Comparison of ENCODE assay signal across 9 cellular contexts in the genomic region with DNA sequence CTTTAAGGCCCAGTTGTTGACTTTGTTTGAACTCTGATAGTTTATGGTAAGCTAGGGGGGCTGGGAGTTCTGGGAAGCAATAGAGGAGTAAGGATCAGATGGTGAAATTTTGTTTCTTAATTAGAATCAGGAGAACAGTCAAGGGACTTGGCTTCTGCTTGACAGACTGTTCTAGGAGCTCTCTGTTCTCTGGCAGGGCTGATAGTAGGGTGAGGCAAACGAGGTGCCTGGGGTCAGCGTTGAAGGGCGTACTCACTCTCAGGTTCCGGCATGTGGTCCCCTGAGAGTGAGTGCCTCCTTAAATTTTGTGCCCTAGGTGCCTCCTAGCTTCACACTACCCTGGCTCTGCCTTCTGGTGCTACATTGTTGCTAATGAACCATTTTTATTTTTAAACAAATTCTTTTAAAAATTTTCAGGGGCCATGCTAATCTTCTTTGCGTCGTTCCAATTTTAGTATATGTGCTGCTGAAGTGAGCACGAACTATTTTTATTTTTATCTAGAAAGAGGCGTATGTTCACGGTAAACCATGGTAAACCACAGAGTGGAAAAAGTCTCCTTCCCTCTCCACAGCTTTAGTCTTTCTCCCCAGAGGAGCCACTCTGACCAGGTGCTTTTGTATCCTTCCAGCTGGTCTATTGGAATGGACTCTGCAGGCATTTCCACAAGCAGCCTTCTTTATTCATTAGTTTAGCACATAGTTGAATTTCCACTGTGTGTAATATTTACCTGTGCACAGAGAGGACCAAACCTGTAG. TPM values are rescaled to one million over a fixed set of nuclear protein-coding genes. Genes with fewer than 3 reads are reported as not detected.
DNase-seq lines count a peak whose midpoint lies in the region; ATAC-seq and TF ChIP-seq lines count a peak whose summit lies in the region.
"Had no signal": no experiment of that assay in that cellular context is flagged by ENCODE, and none has a peak within 500 bp of the region (broad histone marks: within the 10 kb centered on the region; RNA-seq: fewer than 3 reads in every experiment).

No MANE protein-coding gene starts in this region.

- H3K4me1 ChIP-seq in DND-41 (ENCODE audit: insufficient read depth, low read length) (peaks cover 46% of the 10 kb centered on the region), SK-N-SH (ENCODE audit: control insufficient read depth in 1 of 2, insufficient read depth in 2 of 2, low read depth in 1 of 2, low read length in 1 of 2) (no peaks in the 10 kb centered on the region)

- TF ChIP-seq CTCF in DND-41 (IDR thresholded peaks at IDR 0.05; ENCODE audit: borderline replicate concordance, extremely low read depth, low read length, poor library complexity, severe bottlenecking) (no peak), mesothelial cell of epicardium (IDR thresholded peaks at IDR 0.05; ENCODE audit: unreplicated experiment) (no peak), coronary artery (IDR thresholded peaks at IDR 0.05) (no peak), SK-N-SH (IDR thresholded peaks at IDR 0.05) (no peak), HFFc6 (IDR thresholded peaks at IDR 0.05) (no peak)

- H3K27me3 Mint-ChIP-seq in activated CD8-positive, alpha-beta T cell treated with anti-CD3 and anti-CD28 coated beads, Interleukin-2, amount 10 ng/mL, durations not matched to agents 7 days and 5 days (ENCODE audit: low read depth): no peaks in the 10 kb centered on the region
- H3K27me3 Mint-ChIP-seq in mesothelial cell of epicardium (ENCODE audit: low read depth) (no peaks in the 10 kb centered on the region), HFFc6 (ENCODE audit: insufficient read depth) (no peaks in the 10 kb centered on the region; the same call in 1 of the 2 replicates)

- H3K9ac ChIP-seq in DND-41 (ENCODE audit: low read depth, low read length): no peak overlapping the region
- no peak overlapping the region for H3K9ac ChIP-seq in SK-N-SH

- peaks cover 94% of the 10 kb centered on the region for H3K79me2 ChIP-seq in DND-41 (ENCODE audit: insufficient read depth, low read length)
- peaks cover 28% of the 10 kb centered on the region; the same call in 1 of the 2 replicates for H3K79me2 ChIP-seq in SK-N-SH (ENCODE audit: insufficient read depth)

- H3K27ac ChIP-seq in DND-41 (ENCODE audit: low read length) (peak overlapping the region; percentile 42; the same call in 1 of the 2 replicates), coronary artery (peak overlapping the region in 1 of 2 donors; percentile 45), SK-N-SH (ENCODE audit: low read depth in 2 of 2, low read length in 1 of 2) (no peak overlapping the region)

- H3K9me3 Mint-ChIP-seq in activated CD8-positive, alpha-beta T cell treated with anti-CD3 and anti-CD28 coated beads, Interleukin-2, amount 10 ng/mL, durations not matched to agents 7 days and 5 days (ENCODE audit: insufficient read depth): no peaks in the 10 kb centered on the region
- H3K9me3 Mint-ChIP-seq in mesothelial cell of epicardium (no peaks in the 10 kb centered on the region), HFFc6 (no peaks in the 10 kb centered on the region)

- ATAC-seq in DND-41 (ENCODE audit: insufficient read depth, low read depth) (no peak), GM21526 (IDR thresholded peaks at IDR 0.05; ENCODE audit: low FRiP score, unreplicated experiment) (peak; percentile 39)
- ATAC-seq in activated CD8-positive, alpha-beta T cell treated with anti-CD3 and anti-CD28 coated beads, Interleukin-2, amount 10 ng/mL, durations not matched to agents 7 days and 5 days: peak; percentile 43

- no peaks in the 10 kb centered on the region for H3F3A ChIP-seq in SK-N-SH (replicated peaks; ENCODE audit: insufficient read depth)

- no peak for TF ChIP-seq EP300 in SK-N-SH (IDR thresholded peaks at IDR 0.05; ENCODE audit: borderline replicate concordance in 1 of 2, low read depth in 1 of 2, low read length in 1 of 2)

- peaks cover 91% of the 10 kb centered on the region for H3K4me1 Mint-ChIP-seq in activated CD8-positive, alpha-beta T cell treated with anti-CD3 and anti-CD28 coated beads, Interleukin-2, amount 10 ng/mL, durations not matched to agents 7 days and 5 days (ENCODE audit: low read depth)
- H3K4me1 Mint-ChIP-seq in mesothelial cell of epicardium (peaks cover 2% of the 10 kb centered on the region), HFFc6 (ENCODE audit: low read depth) (peaks cover 35% of the 10 kb centered on the region)

- peaks cover 75% of the 10 kb centered on the region for H3K36me3 Mint-ChIP-seq in activated CD8-positive, alpha-beta T cell treated with anti-CD3 and anti-CD28 coated beads, Interleukin-2, amount 10 ng/mL, durations not matched to agents 7 days and 5 days (ENCODE audit: low read depth)
- H3K36me3 Mint-ChIP-seq in mesothelial cell of epicardium (peaks cover 23% of the 10 kb centered on the region), HFFc6 (ENCODE audit: low read depth) (peaks cover 58% of the 10 kb centered on the region)

- CTCF ChIA-PET in activated CD8-positive, alpha-beta T cell treated with anti-CD3 and anti-CD28 coated beads, Interleukin-2, amount 10 ng/mL, durations not matched to agents 7 days and 5 days (lab: Charles Lee): interaction anchor here (1.3 to 15.7 kb wide), 9 partner anchors 9 to 237 kb away, joined by 3 to 346 read pairs (median 4); a partner anchor contains a TSS
- CTCF ChIA-PET in SK-N-SH (lab: Yijun Ruan, JAX): interaction anchor here (1.0 to 10.4 kb wide), 4 partner anchors 11 to 467 kb away, joined by 3 to 80 read pairs (median 5); a partner anchor contains a TSS

- no peaks in the 10 kb centered on the region for H3K9me2 ChIP-seq in SK-N-SH

- H3K4me3 ChIP-seq in DND-41 (ENCODE audit: low read depth in 1 of 2, low read length in 2 of 2) (no peak overlapping the region), coronary artery (no peak overlapping the region), SK-N-SH (ENCODE audit: low read depth in 2 of 2, low read length in 1 of 2) (no peak overlapping the region)

- 97% methylated on average over 9 of the region's 9 CpGs for WGBS in SK-N-SH (ENCODE audit: low lambda C conversion rate)

- no peak for TF ChIP-seq RAD21 in SK-N-SH (IDR thresholded peaks at IDR 0.05; ENCODE audit: low read length)

- peaks cover 29% of the 10 kb centered on the region for H4K20me1 ChIP-seq in DND-41 (ENCODE audit: insufficient read depth, low read length)
- H4K20me1 ChIP-seq in SK-N-SH (ENCODE audit: insufficient read depth): peaks cover 9% of the 10 kb centered on the region; the same call in 1 of the 2 replicates

- H3K36me3 ChIP-seq in DND-41 (ENCODE audit: insufficient read depth, low read length) (peaks cover 83% of the 10 kb centered on the region), SK-N-SH (replicated peaks in 1 of 2; ENCODE audit: control insufficient read depth in 1 of 2, insufficient read depth in 2 of 2, low read length in 1 of 2) (peaks cover 7 to 9% of the 10 kb centered on the region in 2 experiments)

- no peaks in the 10 kb centered on the region for H3K27me3 ChIP-seq in DND-41 (ENCODE audit: insufficient read depth, low read length, poor library complexity)
- H3K27me3 ChIP-seq in SK-N-SH (ENCODE audit: insufficient read depth): no peaks in the 10 kb centered on the region

- POLR2A ChIA-PET in activated CD8-positive, alpha-beta T cell treated with anti-CD3 and anti-CD28 coated beads, Interleukin-2, amount 10 ng/mL, durations not matched to agents 7 days and 5 days (lab: Charles Lee): interaction anchor here (0.7 to 4.5 kb wide), 7 partner anchors 8 to 35 kb away, joined by 3 to 55 read pairs (median 7); a partner anchor contains a TSS
- POLR2A ChIA-PET in SK-N-SH (lab: Yijun Ruan, JAX): no interaction called here

- H2AFZ ChIP-seq in DND-41 (ENCODE audit: low read depth, low read length) (no peak overlapping the region), SK-N-SH (ENCODE audit: low read depth) (no peak overlapping the region)

- H3K27ac Mint-ChIP-seq in activated CD8-positive, alpha-beta T cell treated with anti-CD3 and anti-CD28 coated beads, Interleukin-2, amount 10 ng/mL, durations not matched to agents 7 days and 5 days: peak overlapping the region; percentile 84
- H3K27ac Mint-ChIP-seq in mesothelial cell of epicardium (peak overlapping the region; percentile 48), HFFc6 (no peak overlapping the region)

- H3K9me3 ChIP-seq in DND-41 (ENCODE audit: insufficient read depth, low read length, severe bottlenecking): no peaks in the 10 kb centered on the region
- H3K9me3 ChIP-seq in SK-N-SH: no peaks in the 10 kb centered on the region

- peak overlapping the region; percentile 58 for H3K4me3 Mint-ChIP-seq in activated CD8-positive, alpha-beta T cell treated with anti-CD3 and anti-CD28 coated beads, Interleukin-2, amount 10 ng/mL, durations not matched to agents 7 days and 5 days
- H3K4me3 Mint-ChIP-seq in mesothelial cell of epicardium (no peak overlapping the region), HFFc6 (no peak overlapping the region)

- H3K4me2 ChIP-seq in DND-41 (ENCODE audit: insufficient read depth, low read length) (no peak overlapping the region), SK-N-SH (no peak overlapping the region)

- no peak for DNase-seq in DND-41
- peak; percentile 52 for DNase-seq in activated CD8-positive, alpha-beta T cell treated with anti-CD3 and anti-CD28 coated beads, Interleukin-2, amount 10 ng/mL, durations not matched to agents 7 days and 5 days
- DNase-seq in mesothelial cell of epicardium (ENCODE audit: low spot score in 2 of 2, unreplicated experiment in 2 of 2): no peak
- no peak for DNase-seq in coronary artery (ENCODE audit: low spot score)
- DNase-seq in SK-N-SH: no peak
- DNase-seq in NCI-H2107 (lab: John Stamatoyannopoulos, UW): no peak
- DNase-seq in HFFc6: no peak

RNA-seq across cellular contexts. Expression of a gene that starts 19.7 kb away (rescaled TPM):
- 10 to 100 TPM; 84.1 to 85.0 TPM for total RNA-seq in activated CD8-positive, alpha-beta T cell treated with anti-CD3 and anti-CD28 coated beads, Interleukin-2, amount 10 ng/mL, durations not matched to agents 7 days and 5 days
- 66.0 to 73.2 TPM (median 70.4 TPM) in 3 replicates for total RNA-seq in mesothelial cell of epicardium
- 19.0 and 37.3 TPM in 2 replicates for polyA plus RNA-seq in SK-N-SH (2012; rRNA removed)
- 12.8 and 13.7 TPM in 2 replicates for polyA plus RNA-seq in SK-N-SH (2012; cell fraction: cytosol; rRNA removed)
- polyA plus RNA-seq in SK-N-SH (2012; cell fraction: nucleus; rRNA removed): 71.5 and 122 TPM in 2 replicates
- 10 to 100 TPM; 46.1 to 56.6 (median 50.8) TPM for total RNA-seq in HFFc6 (2021; fragmentation: NEBNext Ultra II Directional; extraction: Animal tissue kit (Norgen Biotek cat#: 25700))

RNA-seq across cellular contexts. Expression of a gene that starts 26.7 kb away (rescaled TPM):
- 10 to 100 TPM; 26.3 to 30.7 TPM for total RNA-seq in activated CD8-positive, alpha-beta T cell treated with anti-CD3 and anti-CD28 coated beads, Interleukin-2, amount 10 ng/mL, durations not matched to agents 7 days and 5 days
- 20.4 to 23.3 TPM (median 22.7 TPM) in 3 replicates for total RNA-seq in mesothelial cell of epicardium
- polyA plus RNA-seq in SK-N-SH (2012; rRNA removed): 6.6 and 9.6 TPM in 2 replicates
- 5.9 and 6.7 TPM in 2 replicates for polyA plus RNA-seq in SK-N-SH (2012; cell fraction: cytosol; rRNA removed)
- polyA plus RNA-seq in SK-N-SH (2012; cell fraction: nucleus; rRNA removed): 19.1 and 28.4 TPM in 2 replicates
- 10 to 100 TPM; 10.5 to 16.2 (median 13.7) TPM for total RNA-seq in HFFc6 (2021; fragmentation: NEBNext Ultra II Directional; extraction: Animal tissue kit (Norgen Biotek cat#: 25700))

RNA-seq across cellular contexts. Expression of a gene that starts 26.8 kb away (rescaled TPM):
- 10 to 100 TPM; 70.4 to 73.2 TPM for total RNA-seq in activated CD8-positive, alpha-beta T cell treated with anti-CD3 and anti-CD28 coated beads, Interleukin-2, amount 10 ng/mL, durations not matched to agents 7 days and 5 days
- total RNA-seq in mesothelial cell of epicardium: 69.7 to 77.9 TPM (median 71.8 TPM) in 3 replicates
- polyA plus RNA-seq in SK-N-SH (2012; rRNA removed): 46.0 and 66.8 TPM in 2 replicates
- 20.7 and 29.1 TPM in 2 replicates for polyA plus RNA-seq in SK-N-SH (2012; cell fraction: cytosol; rRNA removed)
- polyA plus RNA-seq in SK-N-SH (2012; cell fraction: nucleus; rRNA removed): 317 and 350 TPM in 2 replicates
- total RNA-seq in HFFc6 (2021; fragmentation: NEBNext Ultra II Directional; extraction: Animal tissue kit (Norgen Biotek cat#: 25700)): 10 to 100 TPM; 32.1 to 37.7 (median 36.4) TPM

RNA-seq across cellular contexts. Expression of a gene that starts 38.8 kb away (rescaled TPM):
- 1 to 10 TPM; 8.6 to 9.4 TPM for total RNA-seq in activated CD8-positive, alpha-beta T cell treated with anti-CD3 and anti-CD28 coated beads, Interleukin-2, amount 10 ng/mL, durations not matched to agents 7 days and 5 days
- total RNA-seq in mesothelial cell of epicardium: 19.4 to 19.9 TPM (median 19.8 TPM) in 3 replicates
- 22.0 and 23.9 TPM in 2 replicates for polyA plus RNA-seq in SK-N-SH (2012; rRNA removed)
- 9.9 and 15.9 TPM in 2 replicates for polyA plus RNA-seq in SK-N-SH (2012; cell fraction: cytosol; rRNA removed)
- 26.9 and 27.4 TPM in 2 replicates for polyA plus RNA-seq in SK-N-SH (2012; cell fraction: nucleus; rRNA removed)
- total RNA-seq in HFFc6 (2021; fragmentation: NEBNext Ultra II Directional; extraction: Animal tissue kit (Norgen Biotek cat#: 25700)): 10 to 100 TPM; 40.1 to 47.4 (median 44.4) TPM

RNA-seq across cellular contexts. Expression of a gene that starts 48.1 kb away (rescaled TPM):
- under 1 TPM in 1 of 2 experiments, not detected in 1; 0.18 TPM for total RNA-seq in activated CD8-positive, alpha-beta T cell treated with anti-CD3 and anti-CD28 coated beads, Interleukin-2, amount 10 ng/mL, durations not matched to agents 7 days and 5 days
- 32.4 to 34.7 TPM (median 33.6 TPM) in 3 replicates for total RNA-seq in mesothelial cell of epicardium
- 0.07 and 0.39 TPM in 2 replicates for polyA plus RNA-seq in SK-N-SH (2012; rRNA removed)
- 0.03 TPM in 2 replicates for polyA plus RNA-seq in SK-N-SH (2012; cell fraction: cytosol; rRNA removed)
- polyA plus RNA-seq in SK-N-SH (2012; cell fraction: nucleus; rRNA removed): 0.46 and 0.50 TPM in 2 replicates
- under 1 TPM in 4 of 6 experiments, not detected in 2; 0.05 to 0.14 (median 0.10) TPM for total RNA-seq in HFFc6 (2021; fragmentation: NEBNext Ultra II Directional; extraction: Animal tissue kit (Norgen Biotek cat#: 25700))
- total RNA-seq: LHCN-M2 had no signal
